In genomic region chr16:18801197-18801972, GRCh38 we compare ENCODE assay signal across 8 cellular contexts. TPM values are rescaled to one million over a fixed set of nuclear protein-coding genes. Genes with fewer than 3 reads are reported as not detected.
DNase-seq lines count a peak whose midpoint lies in the region; ATAC-seq, FAIRE-seq and TF ChIP-seq lines count a peak whose summit lies in the region.

Gene ARL6IP1 (minus strand): TSS chr16:18801549. CDS start chr16:18801466, 83 bp downstream.

- no peaks in the 10 kb centered on the region for H3K27me3 Mint-ChIP-seq in T-helper 1 cell treated with Interleukin-12 subunit alpha and Interleukin-12 subunit beta and Interleukin-4 antibody, amounts not matched to agents 30 μg/mL and 1 μg/mL, for 36 hours (ENCODE audit: low read depth)

- H3K27ac ChIP-seq in left ventricle myocardium inferior (replicated peaks) (peak within 1 kb of the TSS; percentile 88), prostate gland (peak within 1 kb of the TSS; percentile 86 to 89)

- H3K9me3 ChIP-seq in left ventricle myocardium inferior (replicated peaks) (no peaks in the 10 kb centered on the region), prostate gland (no peaks in the 10 kb centered on the region)

- H3K36me3 ChIP-seq in left ventricle myocardium inferior (peaks cover 15% of the 10 kb centered on the region), prostate gland (no peaks in the 10 kb centered on the region)

- 0% methylated on average over 57 of the region's 75 CpGs for WGBS in prostate gland

- TF ChIP-seq POLR2A in GM12892 (IDR thresholded peaks at IDR 0.05; ENCODE audit: low read depth, low read length) (peak; percentile 99), prostate gland (IDR thresholded peaks at IDR 0.05) (peak; percentile 99)

- peak; percentile 93 for DNase-seq in GM12892 (ENCODE audit: insufficient read length)
- DNase-seq in NCI-H146 treated with DMSO at 0.1 percent for 48 hours (lab: John Stamatoyannopoulos, UW; ENCODE audit: unreplicated experiment), result peak; percentile 99
- peak; percentile 87 to 100 (median 98) for DNase-seq in amygdala (lab: John Stamatoyannopoulos, UW)
- DNase-seq in left ventricle myocardium inferior, result peak; percentile 100
- DNase-seq in prostate gland (ENCODE audit: low spot score), result peak; percentile 99
- DNase-seq in urothelium cell line (ENCODE audit: low spot score), result peak; percentile 96

- ATAC-seq in HG02870 (IDR thresholded peaks at IDR 0.05; ENCODE audit: unreplicated experiment), result peak; percentile 90

- H3K36me3 Mint-ChIP-seq in T-helper 1 cell treated with Interleukin-12 subunit alpha and Interleukin-12 subunit beta and Interleukin-4 antibody, amounts not matched to agents 30 μg/mL and 1 μg/mL, for 36 hours (ENCODE audit: low read depth), result peaks cover 39% of the 10 kb centered on the region

- intact Hi-C loops in left ventricle myocardium inferior (cut with micrococcal nuclease), result no loop called here
- intact Hi-C loops in prostate gland (cut with DNase I), result loop anchor here (1.0 to 2.0 kb wide), 3 partner anchors 11 to 167 kb away; partner anchors contain the start of genes RPS15A and SMG1

- H3K9me3 Mint-ChIP-seq in T-helper 1 cell treated with Interleukin-12 subunit alpha and Interleukin-12 subunit beta and Interleukin-4 antibody, amounts not matched to agents 30 μg/mL and 1 μg/mL, for 36 hours, result no peaks in the 10 kb centered on the region

- peaks cover 64% of the 10 kb centered on the region for H3K4me1 Mint-ChIP-seq in T-helper 1 cell treated with Interleukin-12 subunit alpha and Interleukin-12 subunit beta and Interleukin-4 antibody, amounts not matched to agents 30 μg/mL and 1 μg/mL, for 36 hours (ENCODE audit: low read depth)

- peak within 1 kb of the TSS; percentile 94 for H3K4me3 ChIP-seq in left ventricle myocardium inferior
- peak within 1 kb of the TSS; percentile 81 to 82 for H3K4me3 ChIP-seq in prostate gland

- peak; percentile 98 for FAIRE-seq in GM12892 (lab: Jason Lieb, UNC)
- FAIRE-seq in urothelium cell line (lab: Jason Lieb, UNC), result peak; percentile 88

- no peaks in the 10 kb centered on the region for H3K27me3 ChIP-seq in left ventricle myocardium inferior (ENCODE audit: low read depth)
- no peaks in the 10 kb centered on the region for H3K27me3 ChIP-seq in prostate gland (replicated peaks; ENCODE audit: insufficient read depth)

- H3K27ac Mint-ChIP-seq in T-helper 1 cell treated with Interleukin-12 subunit alpha and Interleukin-12 subunit beta and Interleukin-4 antibody, amounts not matched to agents 30 μg/mL and 1 μg/mL, for 36 hours, result peak within 1 kb of the TSS; percentile 97

- peak within 1 kb of the TSS; percentile 98 for H3K4me3 Mint-ChIP-seq in T-helper 1 cell treated with Interleukin-12 subunit alpha and Interleukin-12 subunit beta and Interleukin-4 antibody, amounts not matched to agents 30 μg/mL and 1 μg/mL, for 36 hours

- H3K4me1 ChIP-seq in left ventricle myocardium inferior (peaks cover 73% of the 10 kb centered on the region), prostate gland (replicated peaks) (peaks cover 5% of the 10 kb centered on the region)

- TF ChIP-seq CTCF in left ventricle myocardium inferior (IDR thresholded peaks at IDR 0.05; ENCODE audit: borderline replicate concordance), result peak; percentile 95
- peak; percentile 67 to 99 (median 98) for TF ChIP-seq CTCF in prostate gland (IDR thresholded peaks at IDR 0.05)

RNA-seq across cellular contexts. Expression of gene ARL6IP1, which starts in this region (rescaled TPM):
- 99.2 TPM for polyA plus RNA-seq in GM12892 (2012; ENCODE audit: missing spikeins)
- total RNA-seq in left ventricle myocardium inferior (22.5 TPM), prostate gland (100 to 1,000 TPM; 226 to 298 TPM)

Comparison
In these comparisons a context has a peak if more than half of its experiments do, and no peak if none do; other contexts are left out.
1. Peak in every context shown above with its lines: DNase-seq, ATAC-seq, H3K4me3 ChIP-seq and H3K27ac ChIP-seq.